ENCODE assay signal across 11 cellular contexts in genomic region chr4:87055340-87055739, GRCh38.
A peak's percentile ranks its signal among the peaks of the same experiment; 100 is the strongest.
DNase-seq lines count a peak whose midpoint lies in the region; ATAC-seq and TF ChIP-seq lines count a peak whose summit lies in the region.
"Had no signal": no experiment of that assay in that cellular context is flagged by ENCODE, and none has a peak within 500 bp of the region (broad histone marks: within the 10 kb centered on the region; RNA-seq: fewer than 3 reads in every experiment).

No MANE protein-coding gene starts in this region.

- H3K4me3 ChIP-seq in CD4-positive, alpha-beta memory T cell (ENCODE audit: low read length in 2 of 2), result no peak overlapping the region
- peak overlapping the region in 1 of 4 donors; percentile 16 for H3K4me3 ChIP-seq in sigmoid colon

- no peaks in the 10 kb centered on the region for H3K27me3 Mint-ChIP-seq in CD4-positive, alpha-beta memory T cell
- no peaks in the 10 kb centered on the region for H3K27me3 Mint-ChIP-seq in activated T-helper 17 cell treated with anti-CD3 and anti-CD28 coated beads, Interleukin-2, amount 50 U/mL, for 72 hours

- H3K36me3 Mint-ChIP-seq in CD4-positive, alpha-beta memory T cell, result peaks cover 22 to 44% of the 10 kb centered on the region in 2 donors
- peaks cover 70% of the 10 kb centered on the region for H3K36me3 Mint-ChIP-seq in activated T-helper 17 cell treated with anti-CD3 and anti-CD28 coated beads, Interleukin-2, amount 50 U/mL, for 72 hours (ENCODE audit: low read depth)

- intact Hi-C loops in CD4-positive, alpha-beta memory T cell (cut with micrococcal nuclease), result no loop called here
- intact Hi-C loops in Right ventricle myocardium superior (cut with DNase I), result no loop called here
- intact Hi-C loops in sigmoid colon (cut with DNase I), result loop anchor here (5.0 kb wide), 1 partner anchor 67 kb away; no protein-coding TSS in a partner anchor

- H3K9me3 Mint-ChIP-seq in CD4-positive, alpha-beta memory T cell, result no peaks in the 10 kb centered on the region
- H3K9me3 Mint-ChIP-seq in activated T-helper 17 cell treated with anti-CD3 and anti-CD28 coated beads, Interleukin-2, amount 50 U/mL, for 72 hours, result no peaks in the 10 kb centered on the region

- no peaks in the 10 kb centered on the region for H3K27me3 ChIP-seq in CD4-positive, alpha-beta memory T cell (ENCODE audit: insufficient read depth, low read length)
- no peaks in the 10 kb centered on the region for H3K27me3 ChIP-seq in sigmoid colon
- H3K27me3 ChIP-seq: BE2C had no signal

- POLR2A ChIA-PET in CD4-positive, alpha-beta memory T cell (lab: Charles Lee; ENCODE audit: partially characterized antibody), result interaction anchor here (0.9 to 1.1 kb wide), 2 partner anchors 48 to 121 kb away, joined by 3 read pairs; partner anchors contain the start of gene AFF1

- peak overlapping the region in 5 of 7 donors; percentile 2 to 38 (median 10) for H3K27ac Mint-ChIP-seq in CD4-positive, alpha-beta memory T cell
- H3K27ac Mint-ChIP-seq in activated T-helper 17 cell treated with anti-CD3 and anti-CD28 coated beads, Interleukin-2, amount 50 U/mL, for 72 hours, result peak overlapping the region; percentile 96

- no peak overlapping the region for H3K4me3 Mint-ChIP-seq in CD4-positive, alpha-beta memory T cell
- H3K4me3 Mint-ChIP-seq in activated T-helper 17 cell treated with anti-CD3 and anti-CD28 coated beads, Interleukin-2, amount 50 U/mL, for 72 hours, result peak overlapping the region; percentile 7

- H3K4me1 ChIP-seq in CD4-positive, alpha-beta memory T cell (ENCODE audit: insufficient read depth, low read length), result peaks cover 59% of the 10 kb centered on the region
- peaks cover 0 to 95% (median 89%) of the 10 kb centered on the region in 4 donors for H3K4me1 ChIP-seq in sigmoid colon

- CTCF ChIA-PET in CD4-positive, alpha-beta memory T cell (lab: Charles Lee; ENCODE audit: partially characterized antibody), result interaction anchor here (1.2 to 1.4 kb wide), 2 partner anchors 29 to 121 kb away, joined by 3 to 5 read pairs; partner anchors contain the start of gene AFF1

- no peaks in the 10 kb centered on the region for H3K9me3 ChIP-seq in CD4-positive, alpha-beta memory T cell (ENCODE audit: control insufficient read depth in 1 of 2, low read length in 2 of 2)
- H3K9me3 ChIP-seq in sigmoid colon, result no peaks in the 10 kb centered on the region
- H3K9me3 ChIP-seq: BE2C had no signal

- DNase-seq in CD4-positive, alpha-beta memory T cell, result no peak
- DNase-seq in Right ventricle myocardium superior, result no peak
- no peak for DNase-seq in sigmoid colon
- DNase-seq in GOT3 (lab: John Stamatoyannopoulos, UW), result no peak
- DNase-seq in islet precursor cell, result no peak
- DNase-seq in T-helper 9 cell, result no peak
- no peak for DNase-seq in NCI-H146 (lab: John Stamatoyannopoulos, UW)
- DNase-seq: BE2C; GF-D8; stimulated activated CD4-positive, alpha-beta T cell treated with anti-CD3 and anti-CD28 coated beads, Interleukin-2, amount 100 ng/mL, for 48 hours had no signal

- no peak for TF ChIP-seq CTCF in sigmoid colon (IDR thresholded peaks at IDR 0.05)

- no peak for ATAC-seq in activated T-helper 17 cell treated with anti-CD3 and anti-CD28 coated beads, Interleukin-2, amount 50 U/mL, for 72 hours (replicated peaks)
- ATAC-seq in Right ventricle myocardium superior (ENCODE audit: poor library complexity), result peak; percentile 53

- TF ChIP-seq POLR2A in sigmoid colon (IDR thresholded peaks at IDR 0.05), result no peak

- TF ChIP-seq EP300 in sigmoid colon (IDR thresholded peaks at IDR 0.05), result no peak

- no peaks in the 10 kb centered on the region for H3K36me3 ChIP-seq in CD4-positive, alpha-beta memory T cell (ENCODE audit: insufficient read depth, low read length)
- no peaks in the 10 kb centered on the region for H3K36me3 ChIP-seq in sigmoid colon

- H3K4me1 Mint-ChIP-seq in CD4-positive, alpha-beta memory T cell, result peaks cover 50 to 89% (median 67%) of the 10 kb centered on the region in 4 donors
- peaks cover 76% of the 10 kb centered on the region for H3K4me1 Mint-ChIP-seq in activated T-helper 17 cell treated with anti-CD3 and anti-CD28 coated beads, Interleukin-2, amount 50 U/mL, for 72 hours

- WGBS in sigmoid colon, 2 donors, result 59 to 65% methylated on average over 2 of the region's 2 CpGs

- no peak overlapping the region for H3K27ac ChIP-seq in CD4-positive, alpha-beta memory T cell (ENCODE audit: low read depth, low read length)
- peak overlapping the region; percentile 68 to 84 (median 76) for H3K27ac ChIP-seq in sigmoid colon
